Comparison of ENCODE assay signal across 22 cellular contexts in genomic region chr2:203612246-203612645, GRCh38.
"Had no signal": no experiment of that assay in that cellular context is flagged by ENCODE, and none has a peak within 500 bp of the region (broad histone marks: within the 10 kb centered on the region; RNA-seq: fewer than 3 reads in every experiment).

No MANE protein-coding gene starts in this region.

- H3K9me3 Mint-ChIP-seq: activated B cell treated with CpG ODN at 0.5 μM for 24 hours; activated CD4-positive, alpha-beta T cell treated with anti-CD3 and anti-CD28 coated beads, Interleukin-2, amount 10 ng/mL, durations not matched to agents 24 days and 14 days; activated naive CD4-positive, alpha-beta T cell treated with anti-CD3 and anti-CD28 coated beads for 36 hours; activated naive CD8-positive, alpha-beta T cell treated with anti-CD3 and anti-CD28 coated beads, Interleukin-2, amount 10 ng/mL, durations not matched to agents 7 days and 5 days; activated T-cell treated with anti-CD3 and anti-CD28 coated beads, Interleukin-2, amount 50 U/mL, for 4 hours; T-cell had no signal

- DNase-seq: activated B cell treated with CpG ODN at 0.5 μM for 24 hours; activated CD4-positive, alpha-beta T cell treated with anti-CD3 and anti-CD28 coated beads for 1 hour; activated CD4-positive, alpha-beta T cell treated with anti-CD3 and anti-CD28 coated beads, Interleukin-2, amount 10 ng/mL, durations not matched to agents 24 days and 14 days; activated CD4-positive, alpha-beta T cell treated with anti-CD3 and anti-CD28 coated beads, Interleukin-2, amount 50 U/mL, for 48 hours; activated CD8-positive, alpha-beta memory T cell treated with anti-CD3 and anti-CD28 coated beads, Interleukin-2, amount 10 ng/mL, durations not matched to agents 7 days and 5 days; activated gamma-delta T cell; activated naive CD4-positive, alpha-beta T cell treated with anti-CD3 and anti-CD28 coated beads for 36 hours; activated naive CD8-positive, alpha-beta T cell treated with anti-CD3 and anti-CD28 coated beads, Interleukin-2, amount 10 ng/mL, durations not matched to agents 7 days and 5 days; activated T-cell treated with anti-CD3 and anti-CD28 coated beads, Interleukin-2, amount 50 U/mL, for 4 hours; adrenal gland; anterior cingulate cortex; KG1; NCI-H1092; NCI-H1417; NCI-H1930; NCI-H2171; NCI-H510A treated with DMSO at 0.1 percent for 48 hours; RPMI8226; T-cell; T-helper 2 cell; T1000 had no signal

- H3K27me3 ChIP-seq: adrenal gland had no signal

- H3K4me1 Mint-ChIP-seq: activated B cell treated with CpG ODN at 0.5 μM for 24 hours; activated CD4-positive, alpha-beta T cell treated with anti-CD3 and anti-CD28 coated beads, Interleukin-2, amount 10 ng/mL, durations not matched to agents 24 days and 14 days; activated CD8-positive, alpha-beta memory T cell treated with anti-CD3 and anti-CD28 coated beads, Interleukin-2, amount 10 ng/mL, durations not matched to agents 7 days and 5 days; T-cell had no signal

- H3K4me3 Mint-ChIP-seq: activated B cell treated with CpG ODN at 0.5 μM for 24 hours; activated CD4-positive, alpha-beta T cell treated with anti-CD3 and anti-CD28 coated beads, Interleukin-2, amount 10 ng/mL, durations not matched to agents 24 days and 14 days; activated CD8-positive, alpha-beta memory T cell treated with anti-CD3 and anti-CD28 coated beads, Interleukin-2, amount 10 ng/mL, durations not matched to agents 7 days and 5 days; activated naive CD4-positive, alpha-beta T cell treated with anti-CD3 and anti-CD28 coated beads for 36 hours; activated naive CD8-positive, alpha-beta T cell treated with anti-CD3 and anti-CD28 coated beads, Interleukin-2, amount 10 ng/mL, durations not matched to agents 7 days and 5 days; activated T-cell treated with anti-CD3 and anti-CD28 coated beads, Interleukin-2, amount 50 U/mL, for 4 hours; T-cell had no signal

- H3K9me3 ChIP-seq: adrenal gland had no signal

- H3K36me3 ChIP-seq: adrenal gland had no signal

- H3K27ac ChIP-seq: adrenal gland, SK-N-MC had no signal

- H3K27ac Mint-ChIP-seq: activated B cell treated with CpG ODN at 0.5 μM for 24 hours; activated CD4-positive, alpha-beta T cell treated with anti-CD3 and anti-CD28 coated beads, Interleukin-2, amount 10 ng/mL, durations not matched to agents 24 days and 14 days; activated CD8-positive, alpha-beta memory T cell treated with anti-CD3 and anti-CD28 coated beads, Interleukin-2, amount 10 ng/mL, durations not matched to agents 7 days and 5 days; activated naive CD4-positive, alpha-beta T cell treated with anti-CD3 and anti-CD28 coated beads for 36 hours; activated naive CD8-positive, alpha-beta T cell treated with anti-CD3 and anti-CD28 coated beads, Interleukin-2, amount 10 ng/mL, durations not matched to agents 7 days and 5 days; T-cell had no signal

- H3K27me3 Mint-ChIP-seq: T-cell had no signal

- H3K4me3 ChIP-seq: adrenal gland, SK-N-MC had no signal

- H3K36me3 Mint-ChIP-seq: activated CD8-positive, alpha-beta memory T cell treated with anti-CD3 and anti-CD28 coated beads, Interleukin-2, amount 10 ng/mL, durations not matched to agents 7 days and 5 days; activated naive CD8-positive, alpha-beta T cell treated with anti-CD3 and anti-CD28 coated beads, Interleukin-2, amount 10 ng/mL, durations not matched to agents 7 days and 5 days; T-cell had no signal

- H3K4me1 ChIP-seq: adrenal gland had no signal
